In genomic region chr7:149432121-149432691, GRCh38 we compare ENCODE assay signal across 1 cellular context.
TF ChIP-seq lines count a peak whose summit lies in the region.

No MANE protein-coding gene starts in this region.

TF ChIP-seq in K562, 482 proteins besides CTCF, POLR2A, EP300 and RAD21 (continued from another document):
- no peak for TF ChIP-seq RBM17 (IDR thresholded peaks at IDR 0.05; ENCODE audit: borderline replicate concordance, low read depth, low read length)
